ENCODE assay signal across 1 cellular context in genomic region chr2:131738996-131739434, GRCh38.
TF ChIP-seq lines count a peak whose summit lies in the region.
"Not testable (repeated sequence)": the region's sequence is repeated elsewhere in the genome, so short reads cannot be mapped to it uniquely, and the experiment has no call there.

No MANE protein-coding gene starts in this region.

TF ChIP-seq in HepG2, 621 proteins besides CTCF, POLR2A, EP300 and RAD21 (continued from another document and continues in another):
- TF ChIP-seq RERE (CRISPR knock-in tag; IDR thresholded peaks at IDR 0.05; ENCODE audit: low read depth) (peak; percentile 83), MEF2D (CRISPR knock-in tag; IDR thresholded peaks at IDR 0.05) (0 out of 2 replicates have a peak, but pooled peaks have one; percentile 30), ZNF205 (CRISPR knock-in tag; IDR thresholded peaks at IDR 0.05) (peak; percentile 72; the same call in 1 of the 2 replicates), SIX1 (CRISPR knock-in tag; IDR thresholded peaks at IDR 0.05; ENCODE audit: borderline replicate concordance) (peak; percentile 62; the same call in 1 of the 2 replicates), YY1 (IDR thresholded peaks at IDR 0.05; ENCODE audit: insufficient read depth, insufficient replicate concordance, low read depth, low read length) (peak; percentile 37), HNF1B (CRISPR knock-in tag; IDR thresholded peaks at IDR 0.05) (peak; percentile 28; the same call in 1 of the 2 replicates), ZNF574 (CRISPR knock-in tag; IDR thresholded peaks at IDR 0.05) (peak; percentile 72), ZNF792 (CRISPR knock-in tag; IDR thresholded peaks at IDR 0.05) (peak; percentile 80; the same call in 1 of the 2 replicates), DRAP1 (CRISPR knock-in tag; IDR thresholded peaks at IDR 0.05) (peak; percentile 47; the same call in 1 of the 2 replicates), HDAC2 (CRISPR knock-in tag; IDR thresholded peaks at IDR 0.05) (peak; percentile 93), FOXK2 (IDR thresholded peaks at IDR 0.05) (peak; percentile 50; the same call in 1 of the 2 replicates), STAG1 (CRISPR knock-in tag; IDR thresholded peaks at IDR 0.05) (peak; percentile 23; the same call in 1 of the 2 replicates), STAT6 (CRISPR knock-in tag; IDR thresholded peaks at IDR 0.05; ENCODE audit: borderline replicate concordance) (peak; percentile 53; the same call in 1 of the 2 replicates), RFXANK (CRISPR knock-in tag; IDR thresholded peaks at IDR 0.05) (peak; percentile 27; the same call in 1 of the 2 replicates), ZNF556 (CRISPR knock-in tag; IDR thresholded peaks at IDR 0.05; ENCODE audit: borderline replicate concordance) (peak; percentile 27; the same call in 1 of the 2 replicates), ZGPAT (CRISPR knock-in tag; IDR thresholded peaks at IDR 0.05) (peak; percentile 73), ESRRA (CRISPR knock-in tag; IDR thresholded peaks at IDR 0.05; ENCODE audit: low read depth) (peak; percentile 71), ZNF629 (CRISPR knock-in tag; conservative IDR thresholded peaks at IDR 0.05) (peak; percentile 78), PHF21A (CRISPR knock-in tag; IDR thresholded peaks at IDR 0.05) (peak; percentile 66; the same call in 1 of the 2 replicates), PITX1 (CRISPR knock-in tag; IDR thresholded peaks at IDR 0.05) (peak; percentile 97), ZNF160 (CRISPR knock-in tag; IDR thresholded peaks at IDR 0.05) (peak; percentile 37; the same call in 1 of the 2 replicates), FOXP1 (IDR thresholded peaks at IDR 0.05) (peak; percentile 66), FOXP1 (CRISPR knock-in tag; IDR thresholded peaks at IDR 0.05) (peak; percentile 96), ZNF761 (CRISPR knock-in tag; conservative IDR thresholded peaks at IDR 0.05) (0 out of 2 replicates have a peak, but pooled peaks have one; percentile 54), HMGXB4 (CRISPR knock-in tag; IDR thresholded peaks at IDR 0.05; ENCODE audit: borderline replicate concordance in 1 of 2, low read depth in 1 of 2) (peak in 1 of 2 experiments; percentile 54; a peak in 1 of 4 replicates), YEATS2 (CRISPR knock-in tag; IDR thresholded peaks at IDR 0.05; ENCODE audit: borderline replicate concordance) (peak; percentile 36; the same call in 1 of the 2 replicates), ZNF644 (CRISPR knock-in tag; IDR thresholded peaks at IDR 0.05; ENCODE audit: low read depth) (peak; percentile 90), KDM6A (CRISPR knock-in tag; IDR thresholded peaks at IDR 0.05; ENCODE audit: low read depth) (peak; percentile 89), RXRA (CRISPR knock-in tag; IDR thresholded peaks at IDR 0.05) (peak; percentile 66; the same call in 1 of the 2 replicates), ZNF614 (CRISPR knock-in tag; IDR thresholded peaks at IDR 0.05; ENCODE audit: borderline replicate concordance) (peak; percentile 76; the same call in 1 of the 2 replicates), HNF4G (IDR thresholded peaks at IDR 0.05; ENCODE audit: borderline replicate concordance, low read depth, low read length) (peak; percentile 93), HNF4G (CRISPR knock-in tag; IDR thresholded peaks at IDR 0.05; ENCODE audit: borderline replicate concordance, low read depth) (peak; percentile 69; the same call in 1 of the 2 replicates), HDAC1 (CRISPR knock-in tag; IDR thresholded peaks at IDR 0.05) (peak; percentile 63), CREM (IDR thresholded peaks at IDR 0.05) (peak; percentile 51; the same call in 1 of the 2 replicates), ZNF232 (CRISPR knock-in tag; IDR thresholded peaks at IDR 0.05; ENCODE audit: borderline replicate concordance) (peak; percentile 28; the same call in 1 of the 2 replicates), ZNF124 (CRISPR knock-in tag; IDR thresholded peaks at IDR 0.05) (peak; percentile 86; the same call in 1 of the 2 replicates), MIER2 (CRISPR knock-in tag; IDR thresholded peaks at IDR 0.05) (peak; percentile 82), HHEX (CRISPR knock-in tag; IDR thresholded peaks at IDR 0.05) (peak; percentile 65; the same call in 1 of the 2 replicates), PRDM10 (CRISPR knock-in tag; IDR thresholded peaks at IDR 0.05; ENCODE audit: low read depth) (0 out of 2 replicates have a peak, but pooled peaks have one; percentile 32)
- TF ChIP-seq CREM (CRISPR knock-in tag; IDR thresholded peaks at IDR 0.05) = not testable (repeated sequence)
